Comparison of ENCODE assay signal across 1 cellular context in genomic region chr11:5197538-5197937, GRCh38.
TF ChIP-seq lines count a peak whose summit lies in the region.

No MANE protein-coding gene starts in this region.

TF ChIP-seq in IMR-90, 13 proteins besides CTCF, POLR2A, EP300 and RAD21:
- TF ChIP-seq USF2 (IDR thresholded peaks at IDR 0.05; ENCODE audit: low read depth, low read length) (no peak), CEBPB (IDR thresholded peaks at IDR 0.05; ENCODE audit: low read depth, low read length) (peak; percentile 50; the same call in 1 of the 2 replicates)
